ENCODE assay signal across 8 cellular contexts in genomic region chr10:78407009-78407711, GRCh38.
A peak's percentile ranks its signal among the peaks of the same experiment; 100 is the strongest.
DNase-seq lines count a peak whose midpoint lies in the region; ATAC-seq and TF ChIP-seq lines count a peak whose summit lies in the region.

No MANE protein-coding gene starts in this region.

- ATAC-seq in heart right ventricle (peak; percentile 50 to 75 (median 60)), upper lobe of right lung (peak; percentile 85), GM21825 (IDR thresholded peaks at IDR 0.05; ENCODE audit: unreplicated experiment) (no peak)

- peak overlapping the region; percentile 49 for H2BK5ac ChIP-seq in trophoblast cell (ENCODE audit: low read depth, low read length, poor library complexity)

- H3K23ac ChIP-seq in trophoblast cell (ENCODE audit: low read length): no peak overlapping the region

- DNase-seq in GM06990 (ENCODE audit: extremely low read depth, insufficient read length) (peak; percentile 22), HuH-7.5 (ENCODE audit: low spot score) (peak; percentile 76), RWPE1 (ENCODE audit: low spot score) (peak; percentile 98), adipocyte (ENCODE audit: low read depth) (peak; percentile 45), heart right ventricle (peak; percentile 78 to 87), trophoblast cell (peak; percentile 71 to 74), upper lobe of right lung (peak; percentile 90)

- H3K9me3 ChIP-seq in adipocyte (ENCODE audit: control insufficient read depth, low read length) (no peaks in the 10 kb centered on the region), heart right ventricle (no peaks in the 10 kb centered on the region), trophoblast cell (ENCODE audit: insufficient read depth, low read depth, low read length) (peaks cover 2% of the 10 kb centered on the region), upper lobe of right lung (no peaks in the 10 kb centered on the region)

- CTCF ChIA-PET in RWPE1 (lab: Yijun Ruan, JAX): no interaction called here

- POLR2A ChIA-PET in RWPE1 (lab: Yijun Ruan, JAX; ENCODE audit: low non-redundant PET): interaction anchor here (0.6 kb wide), 1 partner anchor 400 kb away, joined by 3 read pairs; no protein-coding TSS in a partner anchor

- H4K8ac ChIP-seq in trophoblast cell (ENCODE audit: low read depth, low read length): peak overlapping the region; percentile 66

- peak overlapping the region; percentile 6 for H3K4ac ChIP-seq in trophoblast cell (ENCODE audit: low read depth, low read length)

- peak overlapping the region; percentile 27 for H4K12ac ChIP-seq in trophoblast cell (ENCODE audit: low read depth, low read length)

- H3K27me3 ChIP-seq in GM06990 (replicated peaks; ENCODE audit: control insufficient read depth, insufficient read depth, low read length): peaks cover 2% of the 10 kb centered on the region
- no peaks in the 10 kb centered on the region for H3K27me3 ChIP-seq in adipocyte (replicated peaks; ENCODE audit: control insufficient read depth, insufficient read depth, low read length)
- H3K27me3 ChIP-seq in heart right ventricle: peaks cover 0 to 18% (median 0%) of the 10 kb centered on the region in 7 donors
- no peaks in the 10 kb centered on the region for H3K27me3 ChIP-seq in trophoblast cell (ENCODE audit: insufficient read depth, low read length)
- H3K27me3 ChIP-seq in upper lobe of right lung: no peaks in the 10 kb centered on the region

- peak overlapping the region; percentile 60 for H3K4me2 ChIP-seq in trophoblast cell (ENCODE audit: low read length)

- peak overlapping the region; percentile 55 for H2AK5ac ChIP-seq in trophoblast cell (ENCODE audit: low read length)

- H3K79me1 ChIP-seq in trophoblast cell (ENCODE audit: low read length): peaks cover 9% of the 10 kb centered on the region

- TF ChIP-seq CTCF in GM06990 (IDR thresholded peaks at IDR 0.05; ENCODE audit: insufficient read depth, low read length, poor library complexity, severe bottlenecking): no peak
- no peak for TF ChIP-seq CTCF in RWPE1 (conservative IDR thresholded peaks at IDR 0.05; ENCODE audit: low read depth)
- no peak for TF ChIP-seq CTCF in heart right ventricle (IDR thresholded peaks at IDR 0.05)
- TF ChIP-seq CTCF in upper lobe of right lung (IDR thresholded peaks at IDR 0.05): no peak

- intact Hi-C loops in heart right ventricle (cut with DNase I): loop anchor here in 1 of 10 donors (5.0 kb wide), 1 partner anchor 105 kb away; no protein-coding TSS in a partner anchor
- intact Hi-C loops in upper lobe of right lung (cut with DNase I): no loop called here

- H3K14ac ChIP-seq in trophoblast cell (ENCODE audit: low read length): peak overlapping the region; percentile 52

- H2AFZ ChIP-seq in trophoblast cell (ENCODE audit: insufficient read depth, low read length, poor library complexity): peak overlapping the region; percentile 51

- H2BK12ac ChIP-seq in trophoblast cell (ENCODE audit: low read length): peak overlapping the region; percentile 53

- H3K4me1 ChIP-seq in adipocyte (ENCODE audit: control insufficient read depth, insufficient read depth, low read length) (peaks cover 21% of the 10 kb centered on the region), heart right ventricle (peaks cover 19 to 46% (median 35%) of the 10 kb centered on the region in 9 donors), trophoblast cell (ENCODE audit: control insufficient read depth in 1 of 2, insufficient read depth in 2 of 2, low read length in 2 of 2) (peaks cover 7 to 15% of the 10 kb centered on the region in 2 experiments), upper lobe of right lung (peaks cover 19% of the 10 kb centered on the region)

- H3K27ac ChIP-seq in RWPE1 (no peak overlapping the region), heart right ventricle (peak overlapping the region in 9 of 10 donors; percentile 69 to 91 (median 84)), trophoblast cell (ENCODE audit: low read depth, low read length) (peak overlapping the region; percentile 20), upper lobe of right lung (peak overlapping the region; percentile 60)

- peak overlapping the region; percentile 54 for H3K18ac ChIP-seq in trophoblast cell (ENCODE audit: low read length)

- no peaks in the 10 kb centered on the region for H3K79me2 ChIP-seq in trophoblast cell (ENCODE audit: control insufficient read depth, insufficient read depth, low read length, poor library complexity)

- no peak overlapping the region for H3K9ac ChIP-seq in adipocyte (ENCODE audit: low read length)
- no peak overlapping the region for H3K9ac ChIP-seq in trophoblast cell (ENCODE audit: low read length)

- H3K4me3 ChIP-seq in GM06990 (replicated peaks; ENCODE audit: low read depth, low read length): no peak overlapping the region
- no peak overlapping the region for H3K4me3 ChIP-seq in adipocyte (ENCODE audit: low read length)
- peak overlapping the region in 8 of 10 donors; percentile 32 to 45 (median 40) for H3K4me3 ChIP-seq in heart right ventricle
- H3K4me3 ChIP-seq in trophoblast cell (ENCODE audit: low read depth, low read length): peak overlapping the region; percentile 62
- peak overlapping the region; percentile 42 for H3K4me3 ChIP-seq in upper lobe of right lung

- H3K36me3 ChIP-seq in GM06990 (ENCODE audit: control insufficient read depth, insufficient read depth, low read length): no peaks in the 10 kb centered on the region
- H3K36me3 ChIP-seq in adipocyte (ENCODE audit: control insufficient read depth, insufficient read depth, low read length, severe bottlenecking): no peaks in the 10 kb centered on the region
- H3K36me3 ChIP-seq in heart right ventricle: no peaks in the 10 kb centered on the region
- no peaks in the 10 kb centered on the region for H3K36me3 ChIP-seq in trophoblast cell (ENCODE audit: control insufficient read depth in 1 of 2, insufficient read depth in 2 of 2, low read length in 2 of 2)
- no peaks in the 10 kb centered on the region for H3K36me3 ChIP-seq in upper lobe of right lung

- 10 to 13% methylated on average over 20 of the region's 20 CpGs for WGBS in heart right ventricle, 2 donors
- WGBS in trophoblast cell (ENCODE audit: extremely low coverage, insufficient coverage, insufficient read length): no CpG with 5 or more reads among the region's 20 CpGs

- peak overlapping the region; percentile 90 for H4K91ac ChIP-seq in trophoblast cell (ENCODE audit: low read depth, low read length)

- H2BK120ac ChIP-seq in trophoblast cell (ENCODE audit: insufficient read depth, low read length, poor library complexity): peak overlapping the region; percentile 73

Comparison
In these comparisons a context has a peak if more than half of its experiments do, and no peak if none do; other contexts are left out.
1. DNase-seq: peak in every context shown above with its lines; median percentile 98 in RWPE1; 90 in upper lobe of right lung; 82 in heart right ventricle; 76 in HuH-7.5; 72 in trophoblast cell; 45 in adipocyte; 22 in GM06990.
2. H3K4me3 ChIP-seq: peak in heart right ventricle (8 of 10), trophoblast cell (single experiment) and upper lobe of right lung (single experiment); none in GM06990 (single experiment) and adipocyte (single experiment).